ENCODE assay signal across 8 cellular contexts in the genomic region with DNA sequence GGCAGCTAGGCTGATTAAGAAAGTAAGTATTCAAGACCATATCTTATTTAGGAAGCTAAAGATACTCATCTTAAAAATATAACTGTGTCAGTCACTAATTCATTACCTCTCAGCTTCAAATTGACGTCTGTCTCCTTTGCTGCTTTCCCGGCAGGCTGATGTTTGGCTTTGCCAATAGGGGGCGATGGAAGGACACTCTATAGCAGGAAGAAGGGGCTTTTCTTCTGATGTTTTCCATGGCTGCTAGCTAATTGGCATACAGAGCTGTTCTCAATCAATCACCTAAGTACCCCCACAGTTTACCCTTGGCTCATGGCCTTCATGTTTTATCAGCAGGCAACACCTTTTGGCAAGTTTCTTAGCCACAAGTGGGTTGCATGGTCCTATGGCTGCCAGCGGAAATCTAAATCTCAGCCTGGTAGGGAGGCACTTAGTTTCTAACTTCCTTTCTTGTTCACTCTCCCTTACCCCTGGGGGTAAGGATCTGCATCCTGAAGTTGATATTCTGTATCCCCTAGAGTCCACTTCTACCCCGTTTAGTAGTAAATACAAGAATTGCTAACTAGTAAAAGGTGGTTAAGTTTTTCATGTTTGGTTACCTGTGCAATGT. TPM values are rescaled to one million over a fixed set of nuclear protein-coding genes. Genes with fewer than 3 reads are reported as not detected.
DNase-seq lines count a peak whose midpoint lies in the region; ATAC-seq and TF ChIP-seq lines count a peak whose summit lies in the region.

No MANE protein-coding gene starts in this region.

- H3K4me3 ChIP-seq in fibroblast of mammary gland (ENCODE audit: control insufficient read depth, low read depth, low read length) (no peak overlapping the region), retinal pigment epithelial cell (ENCODE audit: low read length) (no peak overlapping the region)

- TF ChIP-seq CTCF in fibroblast of mammary gland (conservative IDR thresholded peaks at IDR 0.05; ENCODE audit: control insufficient read depth, insufficient read depth, low read depth, low read length) (peak; percentile 97), retinal pigment epithelial cell (conservative IDR thresholded peaks at IDR 0.05; ENCODE audit: low read depth, low read length) (peak; percentile 93)

- ATAC-seq in Right ventricle myocardium inferior (peak; percentile 26), HG02852 (IDR thresholded peaks at IDR 0.05; ENCODE audit: unreplicated experiment) (no peak), GM21526 (IDR thresholded peaks at IDR 0.05; ENCODE audit: low FRiP score, unreplicated experiment) (no peak)

- intact Hi-C loops in Right ventricle myocardium inferior (cut with DNase I): loop anchor here (5.0 to 10.0 kb wide), 2 partner anchors 113 to 435 kb away; partner anchors contain the start of gene CEP70
- intact Hi-C loops in cardiac septum (cut with DNase I): loop anchor here (5.0 kb wide), 2 partner anchors 113 to 443 kb away; partner anchors contain the start of gene CEP70

- DNase-seq in Right ventricle myocardium inferior (ENCODE audit: missing footprints): no peak
- no peak for DNase-seq in cardiac septum (ENCODE audit: low spot score)
- peak; percentile 46 for DNase-seq in LHCN-M2 (ENCODE audit: low read depth)
- peak; percentile 50 for DNase-seq in SK-N-DZ (ENCODE audit: low spot score)
- peak; percentile 54 for DNase-seq in fibroblast of mammary gland (ENCODE audit: low read depth)
- no peak for DNase-seq in retinal pigment epithelial cell (ENCODE audit: low read depth)

RNA-seq across cellular contexts. Expression of gene ESYT3, which starts 45.0 kb away (rescaled TPM):
- total RNA-seq in Right ventricle myocardium inferior (1.4 TPM), cardiac septum (2.4 TPM), LHCN-M2 (2014; rRNA removed) (0.90 and 1.0 TPM in 2 replicates)
- polyA plus RNA-seq in LHCN-M2 (2012): 0.23 TPM
- 3.3 and 4.0 TPM in 2 replicates for polyA plus RNA-seq in SK-N-DZ (2014; cell fraction: cytosol; rRNA removed)
- 24.1 TPM in 2 replicates for polyA plus RNA-seq in SK-N-DZ (2014; cell fraction: nucleus; rRNA removed)

Comparison
In these comparisons a context has a peak if more than half of its experiments do, and no peak if none do; other contexts are left out.
1. DNase-seq: peak in LHCN-M2 (single experiment), SK-N-DZ (single experiment) and fibroblast of mammary gland (single experiment); none in Right ventricle myocardium inferior (single experiment), cardiac septum (single experiment) and retinal pigment epithelial cell (single experiment).